ENCODE assay signal across 17 cellular contexts in the genomic region with DNA sequence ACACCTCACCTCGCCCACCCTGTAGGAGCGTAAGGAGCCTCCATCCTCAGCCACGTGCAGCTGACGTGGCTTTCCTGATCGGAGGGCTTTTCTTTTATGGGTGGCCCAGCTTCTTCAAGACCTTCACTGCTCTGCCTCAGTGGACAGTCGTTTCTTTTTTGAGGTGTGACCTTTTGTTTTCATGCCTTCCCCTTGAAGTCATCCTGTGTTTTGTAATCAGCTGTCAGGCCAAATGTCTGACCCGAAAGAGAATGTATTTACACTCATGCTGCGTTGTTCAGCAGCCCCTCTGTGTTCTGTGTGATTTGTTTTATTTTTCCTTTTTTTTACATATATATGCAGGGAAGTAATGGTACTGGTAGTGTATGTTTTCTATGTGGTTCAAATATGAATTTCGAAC. TPM values are rescaled to one million over a fixed set of nuclear protein-coding genes. Genes with fewer than 3 reads are reported as not detected.
A peak's percentile ranks its signal among the peaks of the same experiment; 100 is the strongest.
DNase-seq lines count a peak whose midpoint lies in the region; ATAC-seq and TF ChIP-seq lines count a peak whose summit lies in the region.
"Had no signal": no experiment of that assay in that cellular context is flagged by ENCODE, and none has a peak within 500 bp of the region (broad histone marks: within the 10 kb centered on the region; RNA-seq: fewer than 3 reads in every experiment).

No MANE protein-coding gene starts in this region.

- peak overlapping the region; percentile 28 for H3K27ac Mint-ChIP-seq in memory B cell
- peak overlapping the region; percentile 23 for H3K27ac Mint-ChIP-seq in stimulated activated effector memory CD8-positive, alpha-beta T cell treated with anti-CD3 and anti-CD28 coated beads, Interleukin-12 subunit alpha, Interleukin-12 subunit beta, amount 100 ng/mL, for 72 hours
- H3K27ac Mint-ChIP-seq: H9, IgD-negative memory B cell had no signal

- no peak overlapping the region for H3K4me3 ChIP-seq in dorsolateral prefrontal cortex
- no peak overlapping the region for H3K4me3 ChIP-seq in thyroid gland (replicated peaks in 1 of 3)
- H3K4me3 ChIP-seq: GM12878 had no signal

- H3K27me3 Mint-ChIP-seq in memory B cell, result no peaks in the 10 kb centered on the region
- H3K27me3 Mint-ChIP-seq: IgD-negative memory B cell had no signal

- peak overlapping the region; percentile 64 for H3K27ac ChIP-seq in VCaP
- peak overlapping the region in 37 of 59 donors; percentile 0 to 81 (median 58) for H3K27ac ChIP-seq in dorsolateral prefrontal cortex
- H3K27ac ChIP-seq in thyroid gland, result no peak overlapping the region

- intact Hi-C loops in dorsolateral prefrontal cortex (cut with DNase I), result no loop called here
- intact Hi-C loops in thyroid gland (cut with DNase I), result no loop called here

- peaks cover 6% of the 10 kb centered on the region for H3K4me1 Mint-ChIP-seq in memory B cell
- H3K4me1 Mint-ChIP-seq in stimulated activated effector memory CD8-positive, alpha-beta T cell treated with anti-CD3 and anti-CD28 coated beads, Interleukin-12 subunit alpha, Interleukin-12 subunit beta, amount 100 ng/mL, for 72 hours, result no peaks in the 10 kb centered on the region

- H3K4me1 ChIP-seq in thyroid gland, result no peaks in the 10 kb centered on the region

- DNase-seq in dorsolateral prefrontal cortex (no peak), memory B cell (ENCODE audit: low spot score in 2 of 2) (no peak), thyroid gland (no peak), OCI-M1 (lab: John Stamatoyannopoulos, UW) (no peak), NCI-H1105 (lab: John Stamatoyannopoulos, UW) (no peak), HuH-7.5 (ENCODE audit: low spot score) (no peak)
- DNase-seq in stimulated activated effector memory CD8-positive, alpha-beta T cell treated with anti-CD3 and anti-CD28 coated beads, Interleukin-12 subunit alpha, Interleukin-12 subunit beta, amount 100 ng/mL, for 72 hours (ENCODE audit: low spot score in 2 of 2), result no peak
- DNase-seq: AML-193, DMS79, H9, NCI-H1436 treated with DMSO at 0.1 percent for 48 hours, NCI-H2107 had no signal

- TF ChIP-seq CTCF in VCaP (conservative IDR thresholded peaks at IDR 0.05) (no peak), dorsolateral prefrontal cortex (IDR thresholded peaks at IDR 0.05 in 54 of 56, conservative IDR thresholded peaks at IDR 0.05 in 2 of 56; ENCODE audit: low read depth in 1 of 56, partially characterized antibody in 56 of 56) (no peak), thyroid gland (IDR thresholded peaks at IDR 0.05) (no peak)

- TF ChIP-seq POLR2A in thyroid gland (IDR thresholded peaks at IDR 0.05), result no peak

- no peaks in the 10 kb centered on the region for H3K9me3 ChIP-seq in thyroid gland

- no peak overlapping the region for H3K4me3 Mint-ChIP-seq in memory B cell
- no peak overlapping the region for H3K4me3 Mint-ChIP-seq in stimulated activated effector memory CD8-positive, alpha-beta T cell treated with anti-CD3 and anti-CD28 coated beads, Interleukin-12 subunit alpha, Interleukin-12 subunit beta, amount 100 ng/mL, for 72 hours
- H3K4me3 Mint-ChIP-seq: H9, IgD-negative memory B cell had no signal

- H3K27me3 ChIP-seq in dorsolateral prefrontal cortex (no peaks in the 10 kb centered on the region), thyroid gland (no peaks in the 10 kb centered on the region)

- no peak for ATAC-seq in memory B cell (ENCODE audit: low read depth)
- ATAC-seq in stimulated activated effector memory CD8-positive, alpha-beta T cell treated with anti-CD3 and anti-CD28 coated beads, Interleukin-12 subunit alpha, Interleukin-12 subunit beta, amount 100 ng/mL, for 72 hours, result no peak
- ATAC-seq: GM12878 had no signal

- H3K36me3 Mint-ChIP-seq in memory B cell, result peaks cover 52% of the 10 kb centered on the region
- peaks cover 48% of the 10 kb centered on the region for H3K36me3 Mint-ChIP-seq in stimulated activated effector memory CD8-positive, alpha-beta T cell treated with anti-CD3 and anti-CD28 coated beads, Interleukin-12 subunit alpha, Interleukin-12 subunit beta, amount 100 ng/mL, for 72 hours

- H3K36me3 ChIP-seq in thyroid gland, result peaks cover 38 to 40% of the 10 kb centered on the region in 2 donors

- H3K9me3 Mint-ChIP-seq in memory B cell, result peaks cover 3% of the 10 kb centered on the region
- H3K9me3 Mint-ChIP-seq in stimulated activated effector memory CD8-positive, alpha-beta T cell treated with anti-CD3 and anti-CD28 coated beads, Interleukin-12 subunit alpha, Interleukin-12 subunit beta, amount 100 ng/mL, for 72 hours, result no peaks in the 10 kb centered on the region
- H3K9me3 Mint-ChIP-seq: H9, IgD-negative memory B cell had no signal

- WGBS in thyroid gland, 2 donors, result 86 to 93% methylated on average over 9 of the region's 9 CpGs

RNA-seq across cellular contexts. Expression of a gene that starts 41.8 kb away (rescaled TPM):
- total RNA-seq in dorsolateral prefrontal cortex (100 to 1,000 TPM; 107 to 556 (median 326) TPM), thyroid gland (under 1 TPM in 1 of 4 donors, not detected in 3; 0.89 TPM)
- total RNA-seq: G401, GM12878, LHCN-M2 had no signal

Comparison
In these comparisons a context has a peak if more than half of its experiments do, and no peak if none do; other contexts are left out.
1. H3K27ac ChIP-seq: peak in VCaP (single experiment) and dorsolateral prefrontal cortex (37 of 59); none in thyroid gland (0 of 3).
2. RNA of a gene that starts 41.8 kb away (total RNA-seq): 107 to 556 TPM in dorsolateral prefrontal cortex; 0.89 TPM in thyroid gland; every median in the first group is over 10 times any median in the second.